In the genomic region with DNA sequence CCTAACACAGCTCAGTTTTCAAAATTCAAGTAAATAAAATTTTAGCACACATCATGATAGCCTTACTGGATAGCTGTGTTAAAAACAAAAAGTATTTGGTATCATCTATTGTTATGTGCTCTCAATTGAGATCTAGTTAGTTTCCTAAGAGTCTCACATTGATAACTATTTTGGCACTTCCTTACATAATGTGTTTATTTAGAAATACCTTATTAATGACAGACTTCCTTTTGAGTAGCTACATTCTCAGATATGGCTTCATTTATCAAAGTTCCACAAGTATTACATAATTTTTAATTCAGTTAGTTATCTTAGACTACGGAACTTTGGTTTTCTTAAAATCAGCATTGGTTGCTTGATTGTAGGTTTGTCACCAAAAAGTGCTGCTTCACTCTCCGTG, we compare ENCODE assay signal across 7 cellular contexts. TPM values are rescaled to one million over a fixed set of nuclear protein-coding genes. Genes with fewer than 3 reads are reported as not detected.
"Had no signal": no experiment of that assay in that cellular context is flagged by ENCODE, and none has a peak within 500 bp of the region (broad histone marks: within the 10 kb centered on the region; RNA-seq: fewer than 3 reads in every experiment).

No MANE protein-coding gene starts in this region.

RNA-seq across cellular contexts. Expression of gene RPE65, which starts 26.9 kb away (rescaled TPM):
- total RNA-seq: HT-29, LHCN-M2, MCF 10A, OCI-LY7, PC-3, Right ventricle myocardium inferior, RPMI7951 had no signal
